Comparison of ENCODE assay signal across 1 cellular context in genomic region chr6:75267461-75267860, GRCh38.
TF ChIP-seq lines count a peak whose summit lies in the region.

No MANE protein-coding gene starts in this region.

TF ChIP-seq in GM23338, 12 proteins besides CTCF, POLR2A, EP300 and RAD21 (continued from another document):
- TF ChIP-seq ZNF462 (CRISPR knock-in tag; IDR thresholded peaks at IDR 0.05) (no peak), ETS1 (IDR thresholded peaks at IDR 0.05) (no peak), POLR2AphosphoS5 (IDR thresholded peaks at IDR 0.05; ENCODE audit: low read depth) (no peak), JUNB (IDR thresholded peaks at IDR 0.05; ENCODE audit: unreplicated experiment) (no peak), ZNF331 (CRISPR knock-in tag; IDR thresholded peaks at IDR 0.05; ENCODE audit: low read depth) (no peak), EZH2 (IDR thresholded peaks at IDR 0.05; ENCODE audit: low read depth, unreplicated experiment) (no peak), EZH2phosphoT487 (IDR thresholded peaks at IDR 0.05; ENCODE audit: unreplicated experiment) (no peak), NANOG (IDR thresholded peaks at IDR 0.05; ENCODE audit: borderline replicate concordance) (no peak)
TF ChIP-seq in GM23338: peak in this region for 0.
